ENCODE assay signal across 19 cellular contexts in genomic region chr4:5381981-5382441, GRCh38.
DNase-seq lines count a peak whose midpoint lies in the region; ATAC-seq and TF ChIP-seq lines count a peak whose summit lies in the region.
"Had no signal": no experiment of that assay in that cellular context is flagged by ENCODE, and none has a peak within 500 bp of the region (broad histone marks: within the 10 kb centered on the region; RNA-seq: fewer than 3 reads in every experiment).

No MANE protein-coding gene starts in this region.

- peaks cover 26% of the 10 kb centered on the region for H3K4me1 ChIP-seq in skeletal muscle satellite cell (ENCODE audit: control insufficient read depth, insufficient read depth, low read length)
- no peaks in the 10 kb centered on the region for H3K4me1 ChIP-seq in foreskin keratinocyte

- intact Hi-C loops in left cardiac atrium (cut with DNase I) = no loop called here

- no peaks in the 10 kb centered on the region for H3K27me3 ChIP-seq in skeletal muscle satellite cell (ENCODE audit: control insufficient read depth, insufficient read depth, low read length)
- H3K27me3 ChIP-seq in foreskin keratinocyte = no peaks in the 10 kb centered on the region
- H3K27me3 ChIP-seq: transverse colon had no signal

- H3K36me3 ChIP-seq in skeletal muscle satellite cell (ENCODE audit: insufficient read depth, low read length) = no peaks in the 10 kb centered on the region
- H3K36me3 ChIP-seq: transverse colon had no signal

- ATAC-seq in foreskin keratinocyte (no peak), left cardiac atrium (no peak)
- ATAC-seq: stimulated activated naive B cell treated with anti-CD40 and anti-IgM and Interleukin-4, amounts not matched to agents 10 μg/mL and 1 μg/mL and 100 μg/mL, for 72 hours had no signal

- no peaks in the 10 kb centered on the region for H3K9me3 ChIP-seq in skeletal muscle satellite cell (replicated peaks; ENCODE audit: low read length)
- H3K9me3 ChIP-seq: transverse colon had no signal

- H3K9ac ChIP-seq in skeletal muscle satellite cell (ENCODE audit: low read depth, low read length) = peak overlapping the region; percentile 8

- H3K27ac ChIP-seq in foreskin keratinocyte = no peak overlapping the region
- H3K27ac ChIP-seq: transverse colon had no signal

- TF ChIP-seq CTCF in foreskin keratinocyte (conservative IDR thresholded peaks at IDR 0.05) = no peak

- no peak overlapping the region for H3K4me3 ChIP-seq in skeletal muscle satellite cell (ENCODE audit: low read length)
- H3K4me3 ChIP-seq: lung, transverse colon had no signal

- no peak overlapping the region for H3K4me2 ChIP-seq in skeletal muscle satellite cell (ENCODE audit: low read length)

- DNase-seq in EL (peak; percentile 90), RPMI8226 (peak; percentile 35), dermis blood vessel endothelial cell (peak; percentile 36), foreskin keratinocyte (no peak), NCI-H2227 (lab: John Stamatoyannopoulos, UW; ENCODE audit: unreplicated experiment) (no peak), islet precursor cell (no peak), left cardiac atrium (no peak)
- DNase-seq: activated CD4-positive, CD25-positive, alpha-beta regulatory T cell; CD4-positive, alpha-beta T cell; DMS79 treated with DMSO at 0.1 percent for 48 hours; NCI-H187; NCI-H446 treated with DMSO at 0.1 percent for 48 hours; SHP77; stimulated activated CD4-positive, alpha-beta T cell treated with anti-CD3 and anti-CD28 coated beads, Interleukin-12 subunit alpha, Interleukin-12 subunit beta, amount 100 ng/mL, for 4 hours; stimulated activated naive B cell treated with anti-CD40 and anti-IgM and Interleukin-4, amounts not matched to agents 10 μg/mL and 1 μg/mL and 100 μg/mL, for 72 hours; T-helper 2 cell; transverse colon had no signal

Comparison
In these comparisons a context has a peak if more than half of its experiments do, and no peak if none do; other contexts are left out.
1. DNase-seq: peak in EL (single experiment), RPMI8226 (single experiment) and dermis blood vessel endothelial cell (single experiment); none in foreskin keratinocyte (0 of 2), NCI-H2227 (single experiment), islet precursor cell (single experiment) and left cardiac atrium (single experiment).